ENCODE assay signal across 9 cellular contexts in genomic region chr10:3774018-3774813, GRCh38. TPM values are rescaled to one million over a fixed set of nuclear protein-coding genes. Genes with fewer than 3 reads are reported as not detected.
DNase-seq lines count a peak whose midpoint lies in the region; ATAC-seq, FAIRE-seq and TF ChIP-seq lines count a peak whose summit lies in the region.
"Had no signal": no experiment of that assay in that cellular context is flagged by ENCODE, and none has a peak within 500 bp of the region (broad histone marks: within the 10 kb centered on the region; RNA-seq: fewer than 3 reads in every experiment).

No MANE protein-coding gene starts in this region.

- no TSS peak for BruUV-seq in endothelial cell of umbilical vein (replicated peaks; lab: Mats Ljungman, UMichigan)
- no TSS peak for BruUV-seq in A673 (replicated peaks; lab: Mats Ljungman, UMichigan)

- H3K27me3 ChIP-seq in DND-41 (ENCODE audit: insufficient read depth, low read length, poor library complexity) = no peaks in the 10 kb centered on the region
- no peaks in the 10 kb centered on the region for H3K27me3 ChIP-seq in endothelial cell of umbilical vein (ENCODE audit: control insufficient read depth in 2 of 2, insufficient read depth in 2 of 2, low read length in 2 of 2)
- no peaks in the 10 kb centered on the region for H3K27me3 ChIP-seq in neutrophil
- H3K27me3 ChIP-seq in A673 (replicated peaks; ENCODE audit: insufficient read depth, low read depth, low read length, poor library complexity) = no peaks in the 10 kb centered on the region

- H3K4me1 ChIP-seq in DND-41 (ENCODE audit: insufficient read depth, low read length) = peaks cover 15% of the 10 kb centered on the region
- H3K4me1 ChIP-seq in endothelial cell of umbilical vein (ENCODE audit: control insufficient read depth, extremely low read depth, insufficient read depth, low read length) = peaks cover 34% of the 10 kb centered on the region
- H3K4me1 ChIP-seq in neutrophil (ENCODE audit: control insufficient read depth in 1 of 2, insufficient read depth in 1 of 2, low read depth in 1 of 2, low read length in 1 of 2) = peaks cover 91 to 92% of the 10 kb centered on the region in 2 experiments
- peaks cover 27% of the 10 kb centered on the region for H3K4me1 ChIP-seq in A673 (ENCODE audit: insufficient read depth, low read length, poor library complexity, severe bottlenecking)

- H3K9me3 ChIP-seq in DND-41 (ENCODE audit: insufficient read depth, low read length, severe bottlenecking) = no peaks in the 10 kb centered on the region
- no peaks in the 10 kb centered on the region for H3K9me3 ChIP-seq in T-helper 17 cell (ENCODE audit: control insufficient read depth, low read length, poor library complexity, severe bottlenecking)
- no peaks in the 10 kb centered on the region for H3K9me3 ChIP-seq in endothelial cell of umbilical vein (replicated peaks; ENCODE audit: control insufficient read depth, insufficient read depth, low read length)
- no peaks in the 10 kb centered on the region for H3K9me3 ChIP-seq in neutrophil
- H3K9me3 ChIP-seq in A673 (ENCODE audit: low read depth, low read length, poor library complexity, severe bottlenecking) = no peaks in the 10 kb centered on the region

- H3K79me2 ChIP-seq in DND-41 (ENCODE audit: insufficient read depth, low read length) (peaks cover 21% of the 10 kb centered on the region), endothelial cell of umbilical vein (ENCODE audit: control insufficient read depth, insufficient read depth, low read length) (peaks cover 16% of the 10 kb centered on the region)

- H4K20me1 ChIP-seq in DND-41 (ENCODE audit: insufficient read depth, low read length) (peaks cover 30% of the 10 kb centered on the region), endothelial cell of umbilical vein (replicated peaks; ENCODE audit: control insufficient read depth, extremely low read depth, insufficient read depth, low read length) (no peaks in the 10 kb centered on the region)

- H3K4me2 ChIP-seq in DND-41 (ENCODE audit: insufficient read depth, low read length) (no peak overlapping the region), endothelial cell of umbilical vein (ENCODE audit: insufficient read depth, low read length) (no peak overlapping the region)

- H3K9me1 ChIP-seq in endothelial cell of umbilical vein (replicated peaks; ENCODE audit: control insufficient read depth, extremely low read depth, insufficient read depth, low read length) = no peaks in the 10 kb centered on the region

- CTCF ChIA-PET in endothelial cell of umbilical vein (lab: Charles Lee) = interaction anchor here (0.9 to 2.9 kb wide), 7 partner anchors 10 to 883 kb away, joined by 3 to 18 read pairs (median 6); no protein-coding TSS in a partner anchor
- CTCF ChIA-PET in A673 (lab: Charles Lee) = no interaction called here

- TF ChIP-seq CTCF in DND-41 (IDR thresholded peaks at IDR 0.05; ENCODE audit: borderline replicate concordance, extremely low read depth, low read length, poor library complexity, severe bottlenecking) (no peak), endothelial cell of umbilical vein (IDR thresholded peaks at IDR 0.05; ENCODE audit: extremely low read depth in 1 of 2, insufficient read depth in 1 of 2, low read depth in 1 of 2, low read length in 2 of 2) (no peak), neutrophil (IDR thresholded peaks at IDR 0.05) (no peak), A673 (conservative IDR thresholded peaks at IDR 0.05; ENCODE audit: low read depth, low read length) (no peak)

- peak overlapping the region; percentile 100 for H3K27ac Mint-ChIP-seq in T-helper 17 cell

- H3K27me3 Mint-ChIP-seq in T-helper 17 cell = no peaks in the 10 kb centered on the region

- intact Hi-C loops in endothelial cell of umbilical vein (cut with micrococcal nuclease) = loop anchor here (1.0 kb wide), 3 partner anchors 19 to 577 kb away; no protein-coding TSS in a partner anchor
- intact Hi-C loops in A673 (cut with micrococcal nuclease; ENCODE audit: unreplicated experiment) = no loop called here

- H3K4me1 Mint-ChIP-seq in T-helper 17 cell = peaks cover 44% of the 10 kb centered on the region

- dilution Hi-C loops in endothelial cell of umbilical vein (cut with MboI; ENCODE audit: extremely low pct_ligation_motif_present, low sequenced_read_pairs) = no loop called here

- H3K4me3 Mint-ChIP-seq in T-helper 17 cell = peak overlapping the region; percentile 79

- ATAC-seq in DND-41 (ENCODE audit: insufficient read depth, low read depth) = peak; percentile 8; the same call in 2 of the 3 replicates
- peak; percentile 17 for ATAC-seq in T-helper 17 cell
- ATAC-seq in GM18502 (IDR thresholded peaks at IDR 0.05; ENCODE audit: poor library complexity, unreplicated experiment) = no peak

- no peak for DNase-seq in DND-41
- no peak for DNase-seq in T-helper 17 cell
- peak; percentile 83 for DNase-seq in endothelial cell of umbilical vein (ENCODE audit: low read depth, low spot score)
- no peak for DNase-seq in stimulated activated CD8-positive, alpha-beta memory T cell treated with anti-CD3 and anti-CD28 coated beads, Interleukin-4, amount 100 ng/mL, for 48 hours
- no peak for DNase-seq in A673 (ENCODE audit: low spot score)
- DNase-seq in SKM-1 treated with dmso at 0.1 percent for 144 hours (lab: John Stamatoyannopoulos, UW; ENCODE audit: unreplicated experiment) = no peak
- DNase-seq: SIG-M5 had no signal

- FAIRE-seq in endothelial cell of umbilical vein (lab: Jason Lieb, UNC) = no peak

- POLR2A ChIA-PET in endothelial cell of umbilical vein (lab: Charles Lee) = interaction anchor here (0.7 to 1.8 kb wide), 7 partner anchors 11 to 993 kb away, joined by 3 to 7 read pairs (median 4); partner anchors contain the start of gene KLF6
- POLR2A ChIA-PET in A673 (lab: Charles Lee; ENCODE audit: low non-redundant PET) = interaction anchor here (2.1 kb wide), 1 partner anchor 11 kb away, joined by 7 read pairs; the partner anchor contains the start of gene KLF6

- no peak overlapping the region for H3K9ac ChIP-seq in DND-41 (ENCODE audit: low read depth, low read length)
- H3K9ac ChIP-seq in endothelial cell of umbilical vein (replicated peaks; ENCODE audit: extremely low read depth, insufficient read depth, low read length) = no peak overlapping the region

- TF ChIP-seq POLR2A in endothelial cell of umbilical vein (IDR thresholded peaks at IDR 0.05; ENCODE audit: low read depth, low read length) = peak; percentile 18

- H3K36me3 ChIP-seq in DND-41 (ENCODE audit: insufficient read depth, low read length) = peaks cover 47% of the 10 kb centered on the region
- H3K36me3 ChIP-seq in endothelial cell of umbilical vein (ENCODE audit: control insufficient read depth in 2 of 2, extremely low read depth in 1 of 2, insufficient read depth in 2 of 2, low read length in 2 of 2) = peaks cover 7 to 20% of the 10 kb centered on the region in 2 experiments
- peaks cover 52% of the 10 kb centered on the region for H3K36me3 ChIP-seq in neutrophil
- H3K36me3 ChIP-seq in A673 (ENCODE audit: insufficient read depth, low read length, poor library complexity, severe bottlenecking) = peaks cover 37% of the 10 kb centered on the region

- H3K4me3 ChIP-seq in DND-41 (ENCODE audit: low read depth in 1 of 2, low read length in 2 of 2) (no peak overlapping the region), endothelial cell of umbilical vein (replicated peaks in 1 of 3; ENCODE audit: insufficient read depth in 1 of 3, low read depth in 1 of 3, low read length in 3 of 3) (no peak overlapping the region), neutrophil (ENCODE audit: low read depth in 1 of 2, low read length in 1 of 2) (no peak overlapping the region), A673 (ENCODE audit: low read depth, low read length, poor library complexity, severe bottlenecking) (no peak overlapping the region)

- H2AFZ ChIP-seq in DND-41 (ENCODE audit: low read depth, low read length) (no peak overlapping the region), endothelial cell of umbilical vein (ENCODE audit: low read depth, low read length) (no peak overlapping the region)

- H3K27ac ChIP-seq in DND-41 (ENCODE audit: low read length) = no peak overlapping the region
- no peak overlapping the region for H3K27ac ChIP-seq in endothelial cell of umbilical vein (ENCODE audit: insufficient read depth, low read depth, low read length)
- peak overlapping the region; percentile 95 for H3K27ac ChIP-seq in neutrophil
- no peak overlapping the region for H3K27ac ChIP-seq in A673 (ENCODE audit: low read depth, low read length, poor library complexity, severe bottlenecking)

- H3K36me3 Mint-ChIP-seq in T-helper 17 cell (ENCODE audit: low read depth) = peaks cover 7% of the 10 kb centered on the region

TF ChIP-seq in endothelial cell of umbilical vein, 7 proteins besides CTCF, POLR2A, EP300 and RAD21:
- TF ChIP-seq MYC (IDR thresholded peaks at IDR 0.05; ENCODE audit: low read depth, low read length) = no peak
- peak; percentile 69 for TF ChIP-seq POLR2AphosphoS5 (IDR thresholded peaks at IDR 0.05; ENCODE audit: insufficient read depth, low read depth, low read length)
- TF ChIP-seq FOS (IDR thresholded peaks at IDR 0.05; ENCODE audit: borderline replicate concordance, insufficient read depth, low read length) = no peak
- no peak for TF ChIP-seq JUN (IDR thresholded peaks at IDR 0.05; ENCODE audit: borderline replicate concordance, insufficient read depth, insufficient read length, low read depth)
- no peak for TF ChIP-seq MAX (IDR thresholded peaks at IDR 0.05; ENCODE audit: insufficient read depth, insufficient read length)

RNA-seq across cellular contexts. Expression of gene KLF6, which starts 10.8 kb away (rescaled TPM):
- total RNA-seq in T-helper 17 cell (1,000 to 10,000 TPM; 1,918 to 2,317 TPM), endothelial cell of umbilical vein (307 and 330 TPM in 2 replicates), A673 (2021) (57.3 and 70.1 TPM in 2 replicates)
- polyA plus RNA-seq in endothelial cell of umbilical vein = 144 and 183 TPM in 2 replicates
- 117 and 146 TPM in 2 replicates for polyA plus RNA-seq in endothelial cell of umbilical vein (2011; cell fraction: cytosol; rRNA removed)
- polyA plus RNA-seq in endothelial cell of umbilical vein (2011; cell fraction: nucleus; rRNA removed) = 913 and 1,014 TPM in 2 replicates
- 258 and 323 TPM in 2 replicates for polyA plus RNA-seq in endothelial cell of umbilical vein (2012)
- polyA minus RNA-seq in endothelial cell of umbilical vein = 717 and 821 TPM in 2 replicates
- polyA minus RNA-seq in endothelial cell of umbilical vein (2011; cell fraction: cytosol; rRNA and poly(A)+ RNA removed) = 6.0 TPM
- polyA minus RNA-seq in endothelial cell of umbilical vein (2011; cell fraction: nucleus; rRNA and poly(A)+ RNA removed) = 1,291 and 1,303 TPM in 2 replicates
